In genomic region chr9:32644698-32645097, GRCh38 we compare ENCODE assay signal across 16 cellular contexts. TPM values are rescaled to one million over a fixed set of nuclear protein-coding genes. Genes with fewer than 3 reads are reported as not detected.
DNase-seq lines count a peak whose midpoint lies in the region; ATAC-seq and TF ChIP-seq lines count a peak whose summit lies in the region.
"Had no signal": no experiment of that assay in that cellular context is flagged by ENCODE, and none has a peak within 500 bp of the region (broad histone marks: within the 10 kb centered on the region; RNA-seq: fewer than 3 reads in every experiment).

No MANE protein-coding gene starts in this region.

- no peak for ATAC-seq in GM21619 (IDR thresholded peaks at IDR 0.05; ENCODE audit: unreplicated experiment)
- ATAC-seq: psoas muscle, upper lobe of right lung had no signal

- peak; percentile 35 for DNase-seq in 8988T
- DNase-seq in H4 (ENCODE audit: low spot score), result peak; percentile 85
- DNase-seq in T1000 (lab: John Stamatoyannopoulos, UW), result peak; percentile 5
- DNase-seq in glomerular visceral epithelial cell (ENCODE audit: extremely low spot score), result peak; percentile 13
- no peak for DNase-seq in esophagus squamous epithelium (lab: John Stamatoyannopoulos, UW)
- no peak for DNase-seq in stimulated activated CD4-positive, alpha-beta T cell treated with anti-CD3 and anti-CD28 coated beads, Interleukin-12 subunit alpha, Interleukin-12 subunit beta, amount 100 ng/mL, for 4 hours
- no peak for DNase-seq in DMS79 treated with DMSO at 0.1 percent for 48 hours (lab: John Stamatoyannopoulos, UW)
- DNase-seq: activated T-cell treated with anti-CD3 and anti-CD28 coated beads for 4 hours, lower lobe of right lung, NCI-H510A treated with DMSO at 0.1 percent for 48 hours, psoas muscle, T-helper 9 cell, upper lobe of right lung had no signal

- H3K27me3 ChIP-seq in esophagus squamous epithelium, result no peaks in the 10 kb centered on the region
- H3K27me3 ChIP-seq: BLaER1 treated with 17β-estradiol and CSF1 and Interleukin-3, amounts not matched to agents 10 nM and 100 nM; cardiac muscle cell; upper lobe of right lung had no signal

- no peaks in the 10 kb centered on the region for H3K9me3 ChIP-seq in esophagus squamous epithelium
- H3K9me3 ChIP-seq: lower lobe of right lung, psoas muscle, upper lobe of right lung had no signal

- 17 to 48% methylated on average over 1 to 2 of the region's 2 CpGs for WGBS in esophagus squamous epithelium, 2 donors

- no peak overlapping the region for H3K27ac ChIP-seq in esophagus squamous epithelium
- H3K27ac ChIP-seq: BLaER1 treated with 17β-estradiol and CSF1 and Interleukin-3, amounts not matched to agents 10 nM and 100 nM; cardiac muscle cell; lower lobe of right lung; psoas muscle; upper lobe of right lung had no signal

- no peaks in the 10 kb centered on the region for H3K36me3 ChIP-seq in esophagus squamous epithelium
- H3K36me3 ChIP-seq: BLaER1 treated with 17β-estradiol and CSF1 and Interleukin-3, amounts not matched to agents 10 nM and 100 nM; cardiac muscle cell; lower lobe of right lung; upper lobe of right lung had no signal

- no peak for TF ChIP-seq POLR2A in esophagus squamous epithelium (IDR thresholded peaks at IDR 0.05)

- no peaks in the 10 kb centered on the region for H3K4me1 ChIP-seq in esophagus squamous epithelium
- H3K4me1 ChIP-seq: BLaER1 treated with 17β-estradiol and CSF1 and Interleukin-3, amounts not matched to agents 10 nM and 100 nM; lower lobe of right lung; psoas muscle; upper lobe of right lung had no signal

- H3K4me3 ChIP-seq in esophagus squamous epithelium, result no peak overlapping the region
- H3K4me3 ChIP-seq: BLaER1 treated with 17β-estradiol and CSF1 and Interleukin-3, amounts not matched to agents 10 nM and 100 nM; cardiac muscle cell; lower lobe of right lung; psoas muscle; upper lobe of right lung had no signal

- intact Hi-C loops in esophagus squamous epithelium (cut with DNase I), result no loop called here

- TF ChIP-seq CTCF in esophagus squamous epithelium (IDR thresholded peaks at IDR 0.05), result no peak

RNA-seq across cellular contexts. Expression of gene TAF1L, which starts 9.2 kb away (rescaled TPM):
- total RNA-seq in H4 (2014; rRNA removed; shearing (Covaris generic)), result not detected in 2 replicates
- total RNA-seq in esophagus squamous epithelium, result not detected
- total RNA-seq: lower lobe of right lung, psoas muscle, upper lobe of right lung had no signal

Comparison
In these comparisons a context has a peak if more than half of its experiments do, and no peak if none do; other contexts are left out.
1. DNase-seq: peak in 8988T (single experiment), H4 (single experiment), T1000 (single experiment) and glomerular visceral epithelial cell (single experiment); none in esophagus squamous epithelium (single experiment), stimulated activated CD4-positive, alpha-beta T cell treated with anti-CD3 and anti-CD28 coated beads, Interleukin-12 subunit alpha, Interleukin-12 subunit beta, amount 100 ng/mL, for 4 hours (single experiment) and DMS79 treated with DMSO at 0.1 percent for 48 hours (single experiment).